8 cellular contexts compared by ENCODE assay signal in genomic region chr19:34269968-34270621, GRCh38. TPM values are rescaled to one million over a fixed set of nuclear protein-coding genes. Genes with fewer than 3 reads are reported as not detected.
A peak's percentile ranks its signal among the peaks of the same experiment; 100 is the strongest.
DNase-seq lines count a peak whose midpoint lies in the region; ATAC-seq and TF ChIP-seq lines count a peak whose summit lies in the region.

No MANE protein-coding gene starts in this region.

- POLR2A ChIA-PET in activated naive CD8-positive, alpha-beta T cell treated with anti-CD3 and anti-CD28 coated beads, Interleukin-2, amount 10 ng/mL, durations not matched to agents 7 days and 5 days (lab: Charles Lee), result no interaction called here

- H3K4me3 Mint-ChIP-seq in activated naive CD8-positive, alpha-beta T cell treated with anti-CD3 and anti-CD28 coated beads, Interleukin-2, amount 10 ng/mL, durations not matched to agents 7 days and 5 days, result peak overlapping the region; percentile 57

- peaks cover 37% of the 10 kb centered on the region for H3F3A ChIP-seq in SU-DHL-6 (ENCODE audit: insufficient read depth)

- no peaks in the 10 kb centered on the region for H3K9me3 Mint-ChIP-seq in activated naive CD8-positive, alpha-beta T cell treated with anti-CD3 and anti-CD28 coated beads, Interleukin-2, amount 10 ng/mL, durations not matched to agents 7 days and 5 days

- H3K9ac ChIP-seq in SU-DHL-6 (ENCODE audit: low read length), result peak overlapping the region; percentile 64
- H3K9ac ChIP-seq in skeletal muscle tissue (ENCODE audit: low read depth in 1 of 3, low read length in 3 of 3), result peak overlapping the region in 2 of 3 donors; percentile 28 to 71

- no peaks in the 10 kb centered on the region for H3K36me3 ChIP-seq in SU-DHL-6 (ENCODE audit: low read length)
- peaks cover 0 to 2% (median 0%) of the 10 kb centered on the region in 3 donors for H3K36me3 ChIP-seq in skeletal muscle tissue (ENCODE audit: control insufficient read depth in 3 of 3, insufficient read depth in 3 of 3, low read length in 3 of 3)

- no peaks in the 10 kb centered on the region for H3K9me2 ChIP-seq in SU-DHL-6 (replicated peaks; ENCODE audit: insufficient read depth, low read length)

- H2AFZ ChIP-seq in SU-DHL-6 (ENCODE audit: low read depth, low read length, severe bottlenecking), result peak overlapping the region; percentile 38

- H3K9me3 ChIP-seq in SU-DHL-6 (ENCODE audit: insufficient read depth, low read length) (no peaks in the 10 kb centered on the region), right cardiac atrium (ENCODE audit: control insufficient read depth, low read length) (no peaks in the 10 kb centered on the region), skeletal muscle tissue (ENCODE audit: control insufficient read depth in 3 of 3, low read length in 3 of 3) (no peaks in the 10 kb centered on the region)

- peaks cover 23% of the 10 kb centered on the region for H3K4me1 ChIP-seq in right cardiac atrium (ENCODE audit: control insufficient read depth, insufficient read depth, low read length)
- peaks cover 44 to 62% (median 53%) of the 10 kb centered on the region in 3 donors for H3K4me1 ChIP-seq in skeletal muscle tissue (ENCODE audit: control insufficient read depth in 3 of 3, insufficient read depth in 3 of 3, low read length in 3 of 3)

- H3K27ac ChIP-seq in SU-DHL-6 (ENCODE audit: low read depth, low read length) (peak overlapping the region; percentile 96), right cardiac atrium (ENCODE audit: low read length) (peak overlapping the region; percentile 100), skeletal muscle tissue (ENCODE audit: low read depth, low read length) (peak overlapping the region; percentile 59)

- peak overlapping the region; percentile 59 for H3K27ac Mint-ChIP-seq in activated naive CD8-positive, alpha-beta T cell treated with anti-CD3 and anti-CD28 coated beads, Interleukin-2, amount 10 ng/mL, durations not matched to agents 7 days and 5 days

- H3K36me3 Mint-ChIP-seq in activated naive CD8-positive, alpha-beta T cell treated with anti-CD3 and anti-CD28 coated beads, Interleukin-2, amount 10 ng/mL, durations not matched to agents 7 days and 5 days, result peaks cover 12% of the 10 kb centered on the region

- peaks cover 33% of the 10 kb centered on the region for H3K79me2 ChIP-seq in SU-DHL-6 (ENCODE audit: insufficient read depth, low read length)

- H3K27me3 Mint-ChIP-seq in activated naive CD8-positive, alpha-beta T cell treated with anti-CD3 and anti-CD28 coated beads, Interleukin-2, amount 10 ng/mL, durations not matched to agents 7 days and 5 days, result no peaks in the 10 kb centered on the region

- H3K4me3 ChIP-seq in SU-DHL-6 (ENCODE audit: insufficient read depth, low read length, poor library complexity, severe bottlenecking), result peak overlapping the region; percentile 44
- peak overlapping the region; percentile 31 for H3K4me3 ChIP-seq in right cardiac atrium (ENCODE audit: low read length)
- peak overlapping the region; percentile 1 to 45 (median 16) for H3K4me3 ChIP-seq in skeletal muscle tissue (ENCODE audit: low read length in 3 of 3)

- H3K27me3 ChIP-seq in SU-DHL-6 (ENCODE audit: low read length) (no peaks in the 10 kb centered on the region), right cardiac atrium (ENCODE audit: control insufficient read depth, insufficient read depth) (no peaks in the 10 kb centered on the region), skeletal muscle tissue (ENCODE audit: control insufficient read depth in 3 of 3, insufficient read depth in 3 of 3, low read length in 3 of 3) (no peaks in the 10 kb centered on the region)

- DNase-seq in activated naive CD8-positive, alpha-beta T cell treated with anti-CD3 and anti-CD28 coated beads, Interleukin-2, amount 10 ng/mL, durations not matched to agents 7 days and 5 days, result peak; percentile 44
- DNase-seq in right cardiac atrium, result peak; percentile 70 to 86 (median 85)
- no peak for DNase-seq in NCI-H1930 (lab: John Stamatoyannopoulos, UW)
- DNase-seq in NCI-H187 (lab: John Stamatoyannopoulos, UW), result no peak

- H3K4me1 Mint-ChIP-seq in activated naive CD8-positive, alpha-beta T cell treated with anti-CD3 and anti-CD28 coated beads, Interleukin-2, amount 10 ng/mL, durations not matched to agents 7 days and 5 days, result peaks cover 23% of the 10 kb centered on the region

- H3K4me2 ChIP-seq in SU-DHL-6 (ENCODE audit: low read depth, low read length, poor library complexity, severe bottlenecking), result peak overlapping the region; percentile 74

- no peak for TF ChIP-seq CTCF in SU-DHL-6 (IDR thresholded peaks at IDR 0.05; ENCODE audit: insufficient read depth, low read length, poor library complexity, severe bottlenecking)

- TF ChIP-seq POLR2A in GM18505 (IDR thresholded peaks at IDR 0.05; ENCODE audit: borderline replicate concordance, extremely low read depth, insufficient read depth, insufficient read length), result peak; percentile 23

- H4K20me1 ChIP-seq in SU-DHL-6 (ENCODE audit: low read depth, low read length), result no peaks in the 10 kb centered on the region

- WGBS in right cardiac atrium, result 29% methylated on average over 5 of the region's 5 CpGs

- ATAC-seq in GM18505 (IDR thresholded peaks at IDR 0.05; ENCODE audit: unreplicated experiment), result peak; percentile 74
- ATAC-seq in HG03108 (IDR thresholded peaks at IDR 0.05; ENCODE audit: unreplicated experiment), result peak; percentile 57
- peak; percentile 84 for ATAC-seq in activated naive CD8-positive, alpha-beta T cell treated with anti-CD3 and anti-CD28 coated beads, Interleukin-2, amount 10 ng/mL, durations not matched to agents 7 days and 5 days (ENCODE audit: low read depth)
- peak; percentile 88 to 93 for ATAC-seq in right cardiac atrium

- intact Hi-C loops in right cardiac atrium (cut with DNase I), result loop anchor here in 1 of 4 donors (5.0 kb wide), 1 partner anchor 57 kb away; no protein-coding TSS in a partner anchor

RNA-seq across cellular contexts. Expression of gene GARRE1, which starts 15.7 kb away (rescaled TPM):
- total RNA-seq in activated naive CD8-positive, alpha-beta T cell treated with anti-CD3 and anti-CD28 coated beads, Interleukin-2, amount 10 ng/mL, durations not matched to agents 7 days and 5 days, result 10 to 100 TPM; 17.7 to 19.4 TPM
- total RNA-seq in right cardiac atrium (10 to 100 TPM; 21.1 to 22.7 (median 22.2) TPM), skeletal muscle tissue (17.2 TPM)
- polyA plus RNA-seq in right cardiac atrium, result 10.6 TPM

Comparison
In these comparisons a context has a peak if more than half of its experiments do, and no peak if none do; other contexts are left out.
1. DNase-seq: peak in activated naive CD8-positive, alpha-beta T cell treated with anti-CD3 and anti-CD28 coated beads, Interleukin-2, amount 10 ng/mL, durations not matched to agents 7 days and 5 days (single experiment) and right cardiac atrium (3 of 3); none in NCI-H1930 (0 of 2) and NCI-H187 (0 of 2).
2. Peak in every context shown above with its lines, with median percentiles within 50 percentile points of each other: ATAC-seq, H3K27ac ChIP-seq and H3K4me3 ChIP-seq.